ENCODE assay signal across 19 cellular contexts in the genomic region with DNA sequence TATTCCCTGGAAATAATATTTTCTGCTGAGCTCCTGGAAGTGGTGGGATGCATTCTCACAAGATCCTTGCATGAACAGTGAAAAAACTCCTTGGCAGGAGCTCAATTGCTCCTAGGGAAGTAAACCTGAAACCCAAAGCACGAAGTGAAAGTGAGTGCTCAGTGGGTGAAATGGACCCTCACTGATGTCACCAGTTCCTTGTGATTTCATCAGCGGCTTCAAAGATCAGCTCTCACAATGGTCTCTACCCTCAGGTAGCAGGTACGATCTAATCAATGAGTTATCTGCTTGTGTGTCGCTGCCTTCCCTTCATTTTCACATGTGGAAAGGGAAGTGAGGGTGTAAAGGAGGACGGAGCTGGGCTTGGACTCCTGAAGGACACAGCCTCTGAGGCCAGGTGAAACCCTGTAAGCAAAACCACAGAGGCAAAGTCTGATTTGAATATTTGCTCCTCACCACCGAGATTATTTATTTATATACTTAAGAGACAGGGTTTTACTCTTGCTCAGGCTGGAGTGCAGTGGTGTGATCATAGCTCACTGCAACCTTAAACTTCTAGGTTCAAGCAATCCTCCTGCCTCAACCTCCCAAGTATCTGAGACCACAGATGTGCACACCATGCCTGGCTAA.
DNase-seq lines count a peak whose midpoint lies in the region; ATAC-seq and TF ChIP-seq lines count a peak whose summit lies in the region.
"Had no signal": no experiment of that assay in that cellular context is flagged by ENCODE, and none has a peak within 500 bp of the region (broad histone marks: within the 10 kb centered on the region; RNA-seq: fewer than 3 reads in every experiment).

No MANE protein-coding gene starts in this region.

- no CpG with 5 or more reads among the region's 6 CpGs for WGBS in mesendoderm (ENCODE audit: extremely low coverage, insufficient coverage, low lambda C conversion rate)
- 82 to 86% methylated on average over 6 of the region's 6 CpGs for whole genome bisulfite sequencing in thyroid gland, 2 donors
- WGBS in stomach, 5 donors: 63 to 77% (median 65%) methylated on average over 6 of the region's 6 CpGs

- no peaks in the 10 kb centered on the region for H3K79me2 ChIP-seq in mesendoderm (ENCODE audit: control insufficient read depth, insufficient read depth, low read length)

- no peak overlapping the region for H3K18ac ChIP-seq in mesendoderm (ENCODE audit: low read length)

- ATAC-seq in GM18868 (IDR thresholded peaks at IDR 0.05; ENCODE audit: unreplicated experiment): peak; percentile 71
- peak; percentile 63 for ATAC-seq in HG02571 (IDR thresholded peaks at IDR 0.05; ENCODE audit: unreplicated experiment)
- peak; percentile 65 for ATAC-seq in HG03432 (IDR thresholded peaks at IDR 0.05; ENCODE audit: unreplicated experiment)
- ATAC-seq: activated naive CD4-positive, alpha-beta T cell treated with anti-CD3 and anti-CD28 coated beads, Interleukin-2, amount 50 U/mL, for 72 hours; naive thymus-derived CD4-positive, alpha-beta T cell; T-cell had no signal

- peak overlapping the region; percentile 58 for H3K56ac ChIP-seq in mesendoderm (ENCODE audit: low read length)

- no peak overlapping the region for H2AK5ac ChIP-seq in mesendoderm (ENCODE audit: low read length)

- H3K4me2 ChIP-seq in mesendoderm (ENCODE audit: low read length): no peak overlapping the region
- H3K4me2 ChIP-seq: BLaER1 had no signal

- H4K5ac ChIP-seq in mesendoderm (ENCODE audit: low read length): no peak overlapping the region

- no peak overlapping the region for H3K23ac ChIP-seq in mesendoderm (ENCODE audit: low read length)

- intact Hi-C loops in thyroid gland (cut with DNase I) (no loop called here), stomach (cut with DNase I; ENCODE audit: low total_unique reads) (no loop called here)

- no peak overlapping the region for H2BK120ac ChIP-seq in mesendoderm (ENCODE audit: low read depth, low read length)

- TF ChIP-seq EP300 in stomach (IDR thresholded peaks at IDR 0.05): no peak

- TF ChIP-seq POLR2A in thyroid gland (IDR thresholded peaks at IDR 0.05) (no peak), stomach (IDR thresholded peaks at IDR 0.05) (no peak)

- H3K36me3 ChIP-seq in mesendoderm (ENCODE audit: control insufficient read depth, insufficient read depth, low read length) (no peaks in the 10 kb centered on the region), thyroid gland (no peaks in the 10 kb centered on the region), stomach (no peaks in the 10 kb centered on the region)
- H3K36me3 ChIP-seq: BLaER1, left ventricle myocardium inferior, thoracic aorta had no signal

- TF ChIP-seq CTCF in thyroid gland (IDR thresholded peaks at IDR 0.05): no peak
- no peak for TF ChIP-seq CTCF in stomach (IDR thresholded peaks at IDR 0.05)

- H3K27ac ChIP-seq in mesendoderm (ENCODE audit: low read depth, low read length) (no peak overlapping the region), thyroid gland (no peak overlapping the region), stomach (no peak overlapping the region)
- H3K27ac ChIP-seq: BLaER1, HL-60, left ventricle myocardium inferior, thoracic aorta had no signal

- no peaks in the 10 kb centered on the region for H3K79me1 ChIP-seq in mesendoderm (ENCODE audit: low read length)

- H3K4me1 ChIP-seq in mesendoderm (ENCODE audit: control insufficient read depth, low read depth, low read length) (no peaks in the 10 kb centered on the region), thyroid gland (no peaks in the 10 kb centered on the region), stomach (no peaks in the 10 kb centered on the region)
- H3K4me1 ChIP-seq: BLaER1, left ventricle myocardium inferior had no signal

- H4K8ac ChIP-seq in mesendoderm (ENCODE audit: low read depth, low read length): no peak overlapping the region

- H3K4me3 ChIP-seq in mesendoderm (ENCODE audit: low read length) (no peak overlapping the region), thyroid gland (replicated peaks in 1 of 3) (no peak overlapping the region), stomach (no peak overlapping the region)
- H3K4me3 ChIP-seq: BLaER1, left ventricle myocardium inferior, thoracic aorta had no signal

- no peak overlapping the region for H2BK5ac ChIP-seq in mesendoderm (ENCODE audit: low read length)

- no peaks in the 10 kb centered on the region for H3K27me3 ChIP-seq in mesendoderm (ENCODE audit: insufficient read depth, low read length, poor library complexity)
- H3K27me3 ChIP-seq in thyroid gland: no peaks in the 10 kb centered on the region
- H3K27me3 ChIP-seq in stomach: no peaks in the 10 kb centered on the region
- H3K27me3 ChIP-seq: BLaER1 had no signal

- DNase-seq in mesendoderm (peak; percentile 71), GOT3 (lab: John Stamatoyannopoulos, UW) (no peak), thyroid gland (no peak), stomach (no peak)
- DNase-seq: effector memory CD4-positive, alpha-beta T cell; HFFc6; Kasumi-1; left ventricle myocardium inferior; naive thymus-derived CD4-positive, alpha-beta T cell; NCI-H187 treated with DMSO at 0.1 percent for 48 hours; NCI-H524 treated with DMSO at 0.1 percent for 48 hours; T-cell had no signal

- H2BK15ac ChIP-seq in mesendoderm (replicated peaks; ENCODE audit: low read depth): no peak overlapping the region

- no peaks in the 10 kb centered on the region for H3K9me3 ChIP-seq in thyroid gland
- H3K9me3 ChIP-seq in stomach: no peaks in the 10 kb centered on the region
- H3K9me3 ChIP-seq: BLaER1, left ventricle myocardium inferior, thoracic aorta had no signal

- H3K4ac ChIP-seq in mesendoderm (ENCODE audit: low read depth, low read length): no peak overlapping the region

- no peak overlapping the region for H3K9ac ChIP-seq in mesendoderm (ENCODE audit: low read length)
- H3K9ac ChIP-seq: BLaER1 had no signal
